In the genomic region with DNA sequence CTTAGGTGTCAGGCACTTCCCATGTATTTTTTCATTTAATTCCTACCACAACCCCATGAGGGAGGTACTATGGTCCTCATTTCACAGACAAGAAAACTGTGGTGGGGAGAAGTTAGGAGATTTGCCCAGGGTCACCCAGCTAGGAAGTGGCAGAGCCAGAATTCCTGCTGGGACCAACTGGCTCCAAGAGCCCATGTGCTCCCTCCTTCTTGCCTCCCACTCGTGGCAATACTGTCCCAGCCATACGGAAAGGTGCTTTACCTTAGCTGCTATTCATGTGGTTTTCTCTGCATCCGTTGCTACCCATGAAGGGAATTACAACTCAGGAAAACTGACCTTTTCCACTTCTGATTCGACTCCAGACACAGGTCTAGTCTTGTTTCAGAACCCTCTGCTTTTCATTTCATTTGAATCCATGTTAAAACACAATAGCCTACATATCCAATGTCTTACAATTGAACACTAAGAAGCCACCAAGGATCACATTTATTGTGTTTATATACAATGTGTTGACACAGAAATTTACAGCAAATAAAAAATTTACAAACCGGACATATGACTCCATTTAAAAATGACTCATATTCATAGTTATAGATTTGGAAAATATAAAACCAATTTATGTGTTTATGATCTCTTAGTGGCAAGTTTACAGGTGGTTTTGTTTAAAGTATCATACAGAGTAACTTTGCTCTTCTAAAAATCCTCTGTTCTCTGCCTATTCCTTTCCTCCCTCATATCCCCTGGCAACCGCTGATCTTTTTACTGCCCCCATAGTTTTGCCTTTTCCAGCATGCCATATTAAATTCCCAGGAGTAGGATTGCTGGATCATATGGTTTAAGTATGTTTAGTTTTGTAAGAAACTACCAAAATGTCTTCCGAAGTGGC, we compare ENCODE assay signal across 15 cellular contexts. TPM values are rescaled to one million over a fixed set of nuclear protein-coding genes. Genes with fewer than 3 reads are reported as not detected.
DNase-seq lines count a peak whose midpoint lies in the region; ATAC-seq and TF ChIP-seq lines count a peak whose summit lies in the region.
"Had no signal": no experiment of that assay in that cellular context is flagged by ENCODE, and none has a peak within 500 bp of the region (broad histone marks: within the 10 kb centered on the region; RNA-seq: fewer than 3 reads in every experiment).

No MANE protein-coding gene starts in this region.

- H3K9me3 Mint-ChIP-seq in osteocyte (ENCODE audit: unreplicated experiment), result peaks cover 24% of the 10 kb centered on the region

- no peaks in the 10 kb centered on the region for H3K27me3 ChIP-seq in Panc1 (ENCODE audit: control insufficient read depth, insufficient read depth, low read length)
- H3K27me3 ChIP-seq: BLaER1 treated with 17β-estradiol and CSF1 and Interleukin-3, amounts not matched to agents 10 nM and 100 nM had no signal

- no peaks in the 10 kb centered on the region for H3K27me3 Mint-ChIP-seq in osteocyte (ENCODE audit: unreplicated experiment)

- H3K4me1 Mint-ChIP-seq in osteocyte (ENCODE audit: unreplicated experiment), result peaks cover 16% of the 10 kb centered on the region

- H3K27ac Mint-ChIP-seq in osteocyte (ENCODE audit: unreplicated experiment), result peak overlapping the region; percentile 37
- H3K27ac Mint-ChIP-seq: CD8-positive, alpha-beta memory T cell had no signal

- H3K9me3 ChIP-seq in Panc1 (ENCODE audit: control insufficient read depth, insufficient read depth, low read depth, low read length), result peaks cover 5% of the 10 kb centered on the region; the same call in 1 of the 2 replicates

- intact Hi-C loops in Panc1 (cut with micrococcal nuclease; ENCODE audit: unreplicated experiment), result no loop called here

- no peak for ATAC-seq in Panc1
- no peak for ATAC-seq in GM21515 (IDR thresholded peaks at IDR 0.05; ENCODE audit: unreplicated experiment)

- BruUV-seq in Panc1 (replicated peaks; lab: Mats Ljungman, UMichigan), result no TSS peak

- H3K36me3 ChIP-seq in Panc1 (ENCODE audit: control insufficient read depth, insufficient read depth, low read length), result no peaks in the 10 kb centered on the region

- no peaks in the 10 kb centered on the region for H3K4me1 ChIP-seq in Panc1 (ENCODE audit: control insufficient read depth, insufficient read depth, low read length)

- DNase-seq in G401 (ENCODE audit: low spot score) (peak; percentile 63), Panc1 (ENCODE audit: low read depth, low spot score) (no peak), cerebellar cortex (ENCODE audit: low spot score) (peak; percentile 54), osteocyte (ENCODE audit: extremely low spot score, unreplicated experiment) (no peak), DMS153 (lab: John Stamatoyannopoulos, UW) (no peak)
- DNase-seq in effector CD4-positive, alpha-beta T cell, result no peak
- DNase-seq: CD8-positive, alpha-beta memory T cell; HCEC 1CT; NCI-H1694 treated with DMSO at 0.1 percent for 48 hours; NCI-H226; NCI-H524; PC-9 had no signal

- H3K4me3 ChIP-seq in Panc1 (ENCODE audit: low read depth in 2 of 2, low read length in 2 of 2), result no peak overlapping the region
- H3K4me3 ChIP-seq: BLaER1 treated with 17β-estradiol and CSF1 and Interleukin-3, amounts not matched to agents 10 nM and 100 nM; GM23248; PC-9 had no signal

- CTCF ChIA-PET in Panc1 (lab: Charles Lee), result no interaction called here

- in situ Hi-C loops in G401 (cut with HindIII; ENCODE audit: low sequenced_read_pairs), result no loop called here
- in situ Hi-C loops in Panc1 (cut with HindIII; ENCODE audit: low pct_unique_long_range_greater_than_20kb, low sequenced_read_pairs), result no loop called here

- H3K27ac ChIP-seq in Panc1 (ENCODE audit: low read length), result peak overlapping the region; percentile 79
- H3K27ac ChIP-seq: BLaER1 treated with 17β-estradiol and CSF1 and Interleukin-3, amounts not matched to agents 10 nM and 100 nM; GM23248; PC-9 had no signal

- H3K36me3 Mint-ChIP-seq in osteocyte (ENCODE audit: unreplicated experiment), result peaks cover 17% of the 10 kb centered on the region

- H3K4me3 Mint-ChIP-seq in osteocyte (ENCODE audit: unreplicated experiment), result no peak overlapping the region
- H3K4me3 Mint-ChIP-seq: CD8-positive, alpha-beta memory T cell had no signal

- POLR2A ChIA-PET in Panc1 (lab: Charles Lee), result interaction anchor here (0.6 kb wide), 1 partner anchor 329 kb away, joined by 7 read pairs; no protein-coding TSS in a partner anchor

- TF ChIP-seq CTCF in Panc1 (IDR thresholded peaks at IDR 0.05) (no peak), osteocyte (IDR thresholded peaks at IDR 0.05) (no peak)

RNA-seq across cellular contexts. Expression of a gene that starts 58.8 kb away (rescaled TPM):
- 3.3 and 10.4 TPM in 2 replicates for total RNA-seq in G401 (2014; rRNA removed; shearing (Covaris generic))
- total RNA-seq in Panc1 (2021; ENCODE audit: unreplicated experiment) (22.7 TPM), osteocyte (28.0 and 28.9 TPM in 2 replicates)
- 21.4 TPM for polyA plus RNA-seq in Panc1 (2012; ENCODE audit: insufficient read length)

RNA-seq across cellular contexts. Expression of a gene that starts 58.9 kb away (rescaled TPM):
- total RNA-seq in G401 (2014; rRNA removed; shearing (Covaris generic)), result 15.0 and 17.4 TPM in 2 replicates
- total RNA-seq in Panc1 (2021; ENCODE audit: unreplicated experiment), result 26.8 TPM
- 25.1 TPM for polyA plus RNA-seq in Panc1 (2012; ENCODE audit: insufficient read length)
- total RNA-seq in osteocyte, result 23.7 and 24.7 TPM in 2 replicates

Comparison
In these comparisons a context has a peak if more than half of its experiments do, and no peak if none do; other contexts are left out.
1. DNase-seq: peak in G401 (single experiment) and cerebellar cortex (single experiment); none in Panc1 (single experiment), osteocyte (single experiment), DMS153 (single experiment) and effector CD4-positive, alpha-beta T cell (single experiment).